ENCODE assay signal across 26 cellular contexts in the genomic region with DNA sequence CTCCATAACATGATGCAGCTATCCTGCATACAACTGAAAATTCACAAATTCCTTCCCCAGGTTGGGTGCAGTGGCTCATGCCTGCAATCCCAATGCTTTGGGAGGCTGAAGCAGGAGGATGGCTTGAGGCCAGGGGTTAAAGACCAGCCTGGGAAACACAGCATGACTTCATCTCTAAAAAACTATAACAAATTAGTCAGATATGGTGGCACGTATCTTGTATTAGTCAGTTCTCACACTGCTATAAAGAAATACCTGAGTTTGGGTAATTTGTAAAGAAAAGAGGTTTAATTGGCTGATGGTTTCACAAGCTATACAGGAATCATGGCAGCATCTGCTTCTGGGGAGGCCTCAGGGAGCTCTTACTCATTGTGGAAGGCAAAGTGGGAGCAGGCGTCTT. TPM values are rescaled to one million over a fixed set of nuclear protein-coding genes. Genes with fewer than 3 reads are reported as not detected.
A peak's percentile ranks its signal among the peaks of the same experiment; 100 is the strongest.
DNase-seq lines count a peak whose midpoint lies in the region; ATAC-seq and TF ChIP-seq lines count a peak whose summit lies in the region.
"Had no signal": no experiment of that assay in that cellular context is flagged by ENCODE, and none has a peak within 500 bp of the region (broad histone marks: within the 10 kb centered on the region; RNA-seq: fewer than 3 reads in every experiment).

No MANE protein-coding gene starts in this region.

- no peaks in the 10 kb centered on the region for H3K79me1 ChIP-seq in mesenchymal stem cell (replicated peaks; ENCODE audit: low read length, poor library complexity, severe bottlenecking)

- no peak overlapping the region for H2BK120ac ChIP-seq in mesenchymal stem cell (ENCODE audit: low read depth, low read length)

- ATAC-seq in GM18867 (IDR thresholded peaks at IDR 0.05; ENCODE audit: unreplicated experiment): no peak
- ATAC-seq: gastrocnemius medialis; natural killer cell treated with Interleukin-12 subunit alpha and Interleukin-12 subunit beta and Interleukin-15 and Interleukin-18, amount 100 ng/mL, for 72 hours; stimulated activated effector memory CD8-positive, alpha-beta T cell treated with anti-CD3 and anti-CD28 coated beads, Interleukin-12 subunit alpha, Interleukin-12 subunit beta, amount 100 ng/mL, for 72 hours had no signal

- H4K91ac ChIP-seq in mesenchymal stem cell (ENCODE audit: low read length): no peak overlapping the region

- no peak for TF ChIP-seq POLR2A in adrenal gland (IDR thresholded peaks at IDR 0.05)
- no peak for TF ChIP-seq POLR2A in thyroid gland (IDR thresholded peaks at IDR 0.05)

- no peak overlapping the region for H3K23ac ChIP-seq in mesenchymal stem cell (ENCODE audit: low read length in 2 of 2)

- no peak overlapping the region for H3K4me2 ChIP-seq in mesenchymal stem cell (ENCODE audit: low read length, poor library complexity, severe bottlenecking)

- TF ChIP-seq CTCF in epithelial cell of esophagus (IDR thresholded peaks at IDR 0.05; ENCODE audit: insufficient read depth, low read depth, low read length, missing control alignments) (no peak), adrenal gland (IDR thresholded peaks at IDR 0.05) (no peak), thyroid gland (IDR thresholded peaks at IDR 0.05) (no peak)

- H3K36me3 ChIP-seq in mesenchymal stem cell (ENCODE audit: control insufficient read depth in 1 of 2, insufficient read depth in 2 of 2, low read depth in 1 of 2, low read length in 2 of 2): no peaks in the 10 kb centered on the region
- H3K36me3 ChIP-seq in adrenal gland (replicated peaks in 1 of 2): no peaks in the 10 kb centered on the region
- no peaks in the 10 kb centered on the region for H3K36me3 ChIP-seq in thyroid gland
- H3K36me3 ChIP-seq: ascending aorta, gastrocnemius medialis, vagina had no signal

- intact Hi-C loops in adrenal gland (cut with DNase I) (no loop called here), thyroid gland (cut with DNase I) (no loop called here)

- no peak overlapping the region for H2BK15ac ChIP-seq in mesenchymal stem cell (ENCODE audit: low read depth, poor library complexity, severe bottlenecking)

- no peak overlapping the region for H2BK12ac ChIP-seq in mesenchymal stem cell (ENCODE audit: low read length in 2 of 2)

- H3K9ac ChIP-seq in mesenchymal stem cell (ENCODE audit: low read length): no peak overlapping the region

- no peak overlapping the region for H3K4ac ChIP-seq in mesenchymal stem cell (ENCODE audit: low read depth in 1 of 2, low read length in 2 of 2)

- H2BK5ac ChIP-seq in mesenchymal stem cell (ENCODE audit: low read depth, low read length, poor library complexity, severe bottlenecking): no peak overlapping the region

- H3K18ac ChIP-seq in mesenchymal stem cell (ENCODE audit: low read depth in 1 of 2, low read length in 2 of 2): no peak overlapping the region

- H3K27ac ChIP-seq in mesenchymal stem cell (ENCODE audit: low read length, poor library complexity, severe bottlenecking): no peak overlapping the region
- H3K27ac ChIP-seq in adrenal gland: no peak overlapping the region
- H3K27ac ChIP-seq in thyroid gland: no peak overlapping the region
- H3K27ac ChIP-seq: ascending aorta, dorsolateral prefrontal cortex, gastrocnemius medialis, vagina had no signal

- WGBS in mesenchymal stem cell: 69% methylated on average over 2 of the region's 2 CpGs
- 66 to 97% (median 93%) methylated on average over 2 of the region's 2 CpGs for WGBS in adrenal gland, 4 donors
- 91 to 98% methylated on average over 2 of the region's 2 CpGs for WGBS in thyroid gland, 2 donors

- H3K27me3 ChIP-seq in mesenchymal stem cell (ENCODE audit: control insufficient read depth in 1 of 2, insufficient read depth in 1 of 2, low read length in 2 of 2): no peaks in the 10 kb centered on the region
- H3K27me3 ChIP-seq in adrenal gland: no peaks in the 10 kb centered on the region
- H3K27me3 ChIP-seq in thyroid gland: no peaks in the 10 kb centered on the region
- H3K27me3 ChIP-seq: ascending aorta, dorsolateral prefrontal cortex, gastrocnemius medialis, vagina had no signal

- H3K4me3 ChIP-seq in epithelial cell of esophagus (ENCODE audit: low read length) (no peak overlapping the region), mesenchymal stem cell (ENCODE audit: insufficient read depth in 1 of 2, low read depth in 1 of 2, low read length in 2 of 2) (no peak overlapping the region), adrenal gland (no peak overlapping the region), thyroid gland (replicated peaks in 1 of 3) (no peak overlapping the region)
- H3K4me3 ChIP-seq: ascending aorta, dorsolateral prefrontal cortex, gastrocnemius medialis, vagina had no signal

- H3K9me3 ChIP-seq in mesenchymal stem cell (ENCODE audit: control insufficient read depth, low read length): no peaks in the 10 kb centered on the region
- no peaks in the 10 kb centered on the region for H3K9me3 ChIP-seq in adrenal gland (replicated peaks in 1 of 3)
- no peaks in the 10 kb centered on the region for H3K9me3 ChIP-seq in thyroid gland
- H3K9me3 ChIP-seq: ascending aorta, gastrocnemius medialis, vagina had no signal

- DNase-seq in EL (peak; percentile 87), M059J (ENCODE audit: low read depth) (peak; percentile 94), epithelial cell of esophagus (ENCODE audit: low read depth) (peak; percentile 33), mesenchymal stem cell (peak; percentile 6), Kasumi-1 (lab: John Stamatoyannopoulos, UW) (no peak), adrenal gland (no peak), thyroid gland (no peak)
- DNase-seq: activated B cell treated with CpG ODN at 0.5 μM for 24 hours; activated CD4-positive, alpha-beta T cell treated with anti-CD3 and anti-CD28 coated beads, Interleukin-2, amount 50 U/mL, for 4 hours; activated CD8-positive, alpha-beta memory T cell treated with anti-CD3 and anti-CD28 coated beads, Interleukin-2, amount 50 U/mL, for 4 hours; activated naive CD4-positive, alpha-beta T cell treated with anti-CD3 and anti-CD28 coated beads, Interleukin-2, amount 50 U/mL, for 16 hours; DMS 273 treated with DMSO at 0.1 percent for 48 hours; dorsolateral prefrontal cortex; gastrocnemius medialis; GF-D8; H9; hypothalamus; NCI-H1105 treated with DMSO at 0.1 percent for 48 hours; NCI-H2029; NCI-H774; Right ventricle myocardium superior had no signal

- H2AFZ ChIP-seq in mesenchymal stem cell (ENCODE audit: low read depth, low read length): no peak overlapping the region

- no peak overlapping the region for H3K14ac ChIP-seq in mesenchymal stem cell (ENCODE audit: low read length in 2 of 2)

- no peak overlapping the region for H4K8ac ChIP-seq in mesenchymal stem cell (ENCODE audit: low read length)

- H2AK5ac ChIP-seq in mesenchymal stem cell (ENCODE audit: low read length, severe bottlenecking): no peak overlapping the region

- H3K4me1 ChIP-seq in mesenchymal stem cell (ENCODE audit: control insufficient read depth, insufficient read depth, low read depth, low read length) (peaks cover 3% of the 10 kb centered on the region), adrenal gland (replicated peaks in 1 of 2) (no peaks in the 10 kb centered on the region), thyroid gland (no peaks in the 10 kb centered on the region)
- H3K4me1 ChIP-seq: ascending aorta, gastrocnemius medialis, vagina had no signal

RNA-seq across cellular contexts. Expression of gene DAPK1, which starts 56.4 kb away (rescaled TPM):
- 21.7 and 40.0 TPM in 2 replicates for total RNA-seq in M059J (2014; rRNA removed; shearing (Covaris generic))
- polyA plus RNA-seq in mesenchymal stem cell (2013, experiment 1 of 2): 3.1 TPM
- polyA plus RNA-seq in mesenchymal stem cell (2013, experiment 2 of 2): 3.0 TPM
- 10 to 100 TPM; 12.8 to 32.4 (median 25.8) TPM for total RNA-seq in adrenal gland
- 10 to 100 TPM in 1 of 3 donors, 1 to 10 TPM in 2; 5.4 to 15.6 (median 5.8) TPM for polyA plus RNA-seq in adrenal gland
- total RNA-seq in thyroid gland: 10 to 100 TPM; 32.0 to 76.2 (median 38.2) TPM

Comparison
In these comparisons a context has a peak if more than half of its experiments do, and no peak if none do; other contexts are left out.
1. DNase-seq: peak in EL (single experiment), M059J (single experiment), epithelial cell of esophagus (single experiment) and mesenchymal stem cell (single experiment); none in Kasumi-1 (0 of 2), adrenal gland (0 of 7) and thyroid gland (0 of 2).